In genomic region chr7:94760702-94761101, GRCh38 we compare ENCODE assay signal across 2 cellular contexts.
TF ChIP-seq lines count a peak whose summit lies in the region.

No MANE protein-coding gene starts in this region.

TF ChIP-seq in A549, 52 proteins besides CTCF, POLR2A, EP300 and RAD21 (continued from another document):
- TF ChIP-seq REST (IDR thresholded peaks at IDR 0.05) (no peak), CEBPB (IDR thresholded peaks at IDR 0.05) (no peak), FOXS1 (CRISPR knock-in tag; IDR thresholded peaks at IDR 0.05) (no peak)

TF ChIP-seq in K562, 482 proteins besides CTCF, POLR2A, EP300 and RAD21 (continued from another document):
- no peak for TF ChIP-seq SMAD1 (IDR thresholded peaks at IDR 0.05; ENCODE audit: low read depth, low read length, partially characterized antibody)
- no peak for TF ChIP-seq CGGBP1 (CRISPR knock-in tag; IDR thresholded peaks at IDR 0.05)
- no peak for TF ChIP-seq HMG20B (CRISPR knock-in tag; IDR thresholded peaks at IDR 0.05)
- no peak for TF ChIP-seq SNAPC5 (CRISPR knock-in tag; IDR thresholded peaks at IDR 0.05)
- TF ChIP-seq C11orf30 (IDR thresholded peaks at IDR 0.05; ENCODE audit: low read depth), result peak; percentile 28; the same call in 1 of the 2 replicates
- TF ChIP-seq MAFG (tag; conservative IDR thresholded peaks at IDR 0.05), result peak; percentile 60
- no peak for TF ChIP-seq TRIM24 (IDR thresholded peaks at IDR 0.05)
- TF ChIP-seq SNIP1 (IDR thresholded peaks at IDR 0.05; ENCODE audit: low read depth), result no peak
- TF ChIP-seq PYGO2 (tag; IDR thresholded peaks at IDR 0.05), result no peak
- TF ChIP-seq ZNF3 (CRISPR knock-in tag; IDR thresholded peaks at IDR 0.05), result no peak
- TF ChIP-seq NEUROD1 (IDR thresholded peaks at IDR 0.05; ENCODE audit: borderline replicate concordance, low read depth, low read length, partially characterized antibody), result no peak
- TF ChIP-seq ARID3A (IDR thresholded peaks at IDR 0.05; ENCODE audit: borderline replicate concordance, low read depth, low read length), result no peak
- peak; percentile 25; the same call in 1 of the 2 replicates for TF ChIP-seq MAFF (IDR thresholded peaks at IDR 0.05; ENCODE audit: low read length)
- TF ChIP-seq PHF21A (IDR thresholded peaks at IDR 0.05; ENCODE audit: borderline replicate concordance, low read depth), result no peak
- TF ChIP-seq HDAC2 (IDR thresholded peaks at IDR 0.05), result no peak
